In the genomic region with DNA sequence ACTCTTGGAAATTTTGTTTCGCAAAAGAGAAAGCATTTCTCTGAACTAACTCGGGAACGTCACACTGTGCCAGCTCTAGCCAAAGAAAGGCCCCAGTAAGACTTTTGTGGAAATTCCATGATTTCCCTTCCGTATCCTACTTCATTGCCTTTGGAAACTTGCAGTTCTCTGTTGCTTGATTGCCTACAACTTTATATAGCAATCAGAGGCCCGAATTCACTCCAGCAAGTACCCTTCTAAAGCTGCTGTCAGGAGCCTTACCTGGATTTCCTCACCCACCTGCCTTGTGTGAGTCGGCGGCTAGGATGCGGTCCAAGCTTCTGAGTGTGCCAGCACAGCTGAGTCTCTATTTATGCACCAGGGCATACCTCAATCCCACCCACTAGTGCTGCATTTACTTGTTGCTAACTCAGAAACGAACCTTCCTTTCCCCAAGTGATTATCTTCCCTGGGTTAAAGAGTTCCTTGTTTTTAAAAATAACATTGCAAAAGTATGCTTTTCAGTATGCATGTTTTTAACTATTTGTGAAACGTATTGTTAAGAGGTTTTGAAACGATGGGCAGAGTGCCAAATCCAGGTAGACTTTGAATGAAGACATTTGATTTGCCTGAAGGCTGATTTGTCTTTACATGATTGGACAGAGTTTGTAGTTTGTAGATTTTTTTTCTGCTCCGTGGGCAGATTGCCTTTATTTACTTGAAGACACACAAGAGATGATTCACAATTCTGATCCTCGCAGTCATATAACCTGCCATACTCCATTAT, we compare ENCODE assay signal across 14 cellular contexts. TPM values are rescaled to one million over a fixed set of nuclear protein-coding genes. Genes with fewer than 3 reads are reported as not detected.
DNase-seq lines count a peak whose midpoint lies in the region; ATAC-seq and TF ChIP-seq lines count a peak whose summit lies in the region.
"Had no signal": no experiment of that assay in that cellular context is flagged by ENCODE, and none has a peak within 500 bp of the region (broad histone marks: within the 10 kb centered on the region; RNA-seq: fewer than 3 reads in every experiment).

A gene (minus strand): TSS at position 326 of the 766 bp plus-strand sequence. CDS start 3,203 bp downstream, outside the sequence.

- ATAC-seq in GM18520 (IDR thresholded peaks at IDR 0.05; ENCODE audit: unreplicated experiment): no peak
- ATAC-seq: activated T-cell treated with anti-CD3 and anti-CD28 coated beads, Interleukin-2, amount 50 U/mL, for 72 hours; GM12878; natural killer cell had no signal

- H3K9me3 ChIP-seq in Peyer's patch: no peaks in the 10 kb centered on the region
- H3K9me3 ChIP-seq in stomach: no peaks in the 10 kb centered on the region

- H3K27me3 ChIP-seq in Peyer's patch (no peaks in the 10 kb centered on the region), stomach (no peaks in the 10 kb centered on the region)

- TF ChIP-seq POLR2A in Peyer's patch (IDR thresholded peaks at IDR 0.05) (peak; percentile 91 to 93), stomach (IDR thresholded peaks at IDR 0.05) (peak in 1 of 4 donors; percentile 68)

- H3K4me1 ChIP-seq in Peyer's patch (no peaks in the 10 kb centered on the region), stomach (peaks cover 0 to 11% (median 4%) of the 10 kb centered on the region in 4 donors)

- H3K27ac ChIP-seq in Peyer's patch: peak within 1 kb of the TSS in 3 of 4 donors; percentile 42 to 81 (median 66)
- peak within 1 kb of the TSS; percentile 57 to 84 (median 79) for H3K27ac ChIP-seq in stomach

- DNase-seq in LoVo (ENCODE audit: low spot score): peak; percentile 94
- DNase-seq in Peyer's patch: peak in 2 of 3 donors; percentile 85 to 88
- peak; percentile 31 for DNase-seq in iris pigment epithelial cell (ENCODE audit: low read depth)
- DNase-seq in stomach: peak; percentile 86
- no peak for DNase-seq in stimulated activated naive CD4-positive, alpha-beta T cell (lab: John Stamatoyannopoulos, UW)
- no peak for DNase-seq in HCEC 1CT
- DNase-seq: activated B cell treated with CpG ODN at 0.5 μM for 24 hours; activated T-cell treated with anti-CD3 and anti-CD28 coated beads, Interleukin-2, amount 50 U/mL, for 72 hours; DMS 273 treated with DMSO at 0.1 percent for 48 hours; natural killer cell; NCI-H1048 had no signal

- TF ChIP-seq EP300 in stomach (IDR thresholded peaks at IDR 0.05): no peak

- no peaks in the 10 kb centered on the region for H3K36me3 ChIP-seq in Peyer's patch
- peaks cover 0 to 7% (median 0%) of the 10 kb centered on the region in 4 donors for H3K36me3 ChIP-seq in stomach

- 27 to 48% (median 38%) methylated on average over 13 of the region's 13 CpGs for WGBS in stomach, 5 donors

- intact Hi-C loops in stomach (cut with DNase I; ENCODE audit: low total_unique reads): no loop called here

- TF ChIP-seq CTCF in Peyer's patch (IDR thresholded peaks at IDR 0.05) (no peak), stomach (IDR thresholded peaks at IDR 0.05) (no peak)

- peak within 1 kb of the TSS in 3 of 4 donors; percentile 11 to 55 (median 45) for H3K4me3 ChIP-seq in Peyer's patch
- H3K4me3 ChIP-seq in stomach: peak within 1 kb of the TSS; percentile 29 to 43 (median 40)
- H3K4me3 ChIP-seq: GM12878 had no signal

RNA-seq across cellular contexts. Expression of the gene that starts here (rescaled TPM):
- 100 to 1,000 TPM in 3 of 4 donors, 10 to 100 TPM in 1; 49.5 to 282 (median 252) TPM for total RNA-seq in Peyer's patch
- 1,000 to 10,000 TPM in 1 of 5 donors, 100 to 1,000 TPM in 3, 10 to 100 TPM in 1; 32.1 to 2,927 (median 145) TPM for total RNA-seq in stomach
- polyA plus RNA-seq in stomach: 100 to 1,000 TPM; 122 to 625 (median 228) TPM
- total RNA-seq: activated B cell treated with CpG ODN at 0.5 μM for 24 hours; activated T-cell treated with anti-CD3 and anti-CD28 coated beads, Interleukin-2, amount 50 U/mL, for 72 hours; natural killer cell; RPMI7951 had no signal
- polyA plus RNA-seq: GM12878 had no signal

Comparison
In these comparisons a context has a peak if more than half of its experiments do, and no peak if none do; other contexts are left out.
1. DNase-seq: peak in LoVo (single experiment), Peyer's patch (2 of 3), iris pigment epithelial cell (single experiment) and stomach (single experiment); none in stimulated activated naive CD4-positive, alpha-beta T cell (0 of 6) and HCEC 1CT (single experiment).